Comparison of ENCODE assay signal across 1 cellular context in the genomic region with DNA sequence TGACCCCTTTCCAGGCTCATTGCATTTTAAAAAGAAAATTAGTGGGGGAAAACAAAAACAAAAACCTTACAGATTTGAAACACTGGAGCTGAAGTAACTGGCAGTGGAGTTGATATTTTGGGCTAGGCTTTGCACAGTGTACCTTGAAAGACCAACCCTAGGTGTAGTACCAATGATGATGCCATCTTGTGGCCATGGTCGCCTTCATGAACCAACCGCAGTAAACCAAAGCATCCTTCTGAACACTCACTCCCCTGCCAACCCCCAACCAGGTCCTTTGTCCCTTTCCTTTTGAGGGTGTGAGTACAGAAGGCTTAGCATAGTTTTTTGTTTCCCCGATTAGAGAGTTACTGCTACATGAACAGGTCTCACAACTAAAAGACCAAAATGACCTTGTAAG.
TF ChIP-seq lines count a peak whose summit lies in the region.

No MANE protein-coding gene starts in this region.

TF ChIP-seq in GM12878, 131 proteins besides CTCF, POLR2A, EP300 and RAD21:
- TF ChIP-seq NFXL1 (IDR thresholded peaks at IDR 0.05; ENCODE audit: borderline replicate concordance) = no peak
- no peak for TF ChIP-seq PAX8 (IDR thresholded peaks at IDR 0.05)
- no peak for TF ChIP-seq IKZF1 (conservative IDR thresholded peaks at IDR 0.05)
- TF ChIP-seq MTA2 (IDR thresholded peaks at IDR 0.05; ENCODE audit: low read depth) = no peak
- TF ChIP-seq, protein P1, sequence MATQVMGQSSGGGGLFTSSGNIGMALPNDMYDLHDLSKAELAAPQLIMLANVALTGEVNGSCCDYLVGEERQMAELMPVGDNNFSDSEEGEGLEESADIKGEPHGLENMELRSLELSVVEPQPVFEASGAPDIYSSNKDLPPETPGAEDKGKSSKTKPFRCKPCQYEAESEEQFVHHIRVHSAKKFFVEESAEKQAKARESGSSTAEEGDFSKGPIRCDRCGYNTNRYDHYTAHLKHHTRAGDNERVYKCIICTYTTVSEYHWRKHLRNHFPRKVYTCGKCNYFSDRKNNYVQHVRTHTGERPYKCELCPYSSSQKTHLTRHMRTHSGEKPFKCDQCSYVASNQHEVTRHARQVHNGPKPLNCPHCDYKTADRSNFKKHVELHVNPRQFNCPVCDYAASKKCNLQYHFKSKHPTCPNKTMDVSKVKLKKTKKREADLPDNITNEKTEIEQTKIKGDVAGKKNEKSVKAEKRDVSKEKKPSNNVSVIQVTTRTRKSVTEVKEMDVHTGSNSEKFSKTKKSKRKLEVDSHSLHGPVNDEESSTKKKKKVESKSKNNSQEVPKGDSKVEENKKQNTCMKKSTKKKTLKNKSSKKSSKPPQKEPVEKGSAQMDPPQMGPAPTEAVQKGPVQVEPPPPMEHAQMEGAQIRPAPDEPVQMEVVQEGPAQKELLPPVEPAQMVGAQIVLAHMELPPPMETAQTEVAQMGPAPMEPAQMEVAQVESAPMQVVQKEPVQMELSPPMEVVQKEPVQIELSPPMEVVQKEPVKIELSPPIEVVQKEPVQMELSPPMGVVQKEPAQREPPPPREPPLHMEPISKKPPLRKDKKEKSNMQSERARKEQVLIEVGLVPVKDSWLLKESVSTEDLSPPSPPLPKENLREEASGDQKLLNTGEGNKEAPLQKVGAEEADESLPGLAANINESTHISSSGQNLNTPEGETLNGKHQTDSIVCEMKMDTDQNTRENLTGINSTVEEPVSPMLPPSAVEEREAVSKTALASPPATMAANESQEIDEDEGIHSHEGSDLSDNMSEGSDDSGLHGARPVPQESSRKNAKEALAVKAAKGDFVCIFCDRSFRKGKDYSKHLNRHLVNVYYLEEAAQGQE (IDR thresholded peaks at IDR 0.05; ENCODE audit: low read depth, low read length) = no peak
- TF ChIP-seq ZSCAN29 (IDR thresholded peaks at IDR 0.05) = no peak
- no peak for TF ChIP-seq NR2F1 (conservative IDR thresholded peaks at IDR 0.05)
- TF ChIP-seq SUZ12 (IDR thresholded peaks at IDR 0.05; ENCODE audit: unreplicated experiment) = no peak
TF ChIP-seq in GM12878: peak in this region for 0.
